22 cellular contexts compared by ENCODE assay signal in genomic region chr5:95799181-95799835, GRCh38. TPM values are rescaled to one million over a fixed set of nuclear protein-coding genes. Genes with fewer than 3 reads are reported as not detected.
DNase-seq lines count a peak whose midpoint lies in the region; ATAC-seq, FAIRE-seq and TF ChIP-seq lines count a peak whose summit lies in the region.
"Had no signal": no experiment of that assay in that cellular context is flagged by ENCODE, and none has a peak within 500 bp of the region (broad histone marks: within the 10 kb centered on the region; RNA-seq: fewer than 3 reads in every experiment).

No MANE protein-coding gene starts in this region.

- no peak for TF ChIP-seq CTCF in cardiac muscle cell (IDR thresholded peaks at IDR 0.05; ENCODE audit: low read depth, low read length)
- TF ChIP-seq CTCF in left ventricle myocardium inferior (IDR thresholded peaks at IDR 0.05; ENCODE audit: borderline replicate concordance), result no peak
- no peak for TF ChIP-seq CTCF in K562 (IDR thresholded peaks at IDR 0.05 in 2 of 3, conservative IDR thresholded peaks at IDR 0.05 in 1 of 3; ENCODE audit: insufficient read depth in 2 of 3, low read depth in 1 of 3, low read length in 3 of 3)
- no peak for TF ChIP-seq CTCF in mesothelial cell of epicardium (IDR thresholded peaks at IDR 0.05; ENCODE audit: unreplicated experiment)

- H3K9me3 Mint-ChIP-seq in mesothelial cell of epicardium, result no peaks in the 10 kb centered on the region
- H3K9me3 Mint-ChIP-seq: CD8-positive, alpha-beta T cell had no signal

- H3K27me3 ChIP-seq in cardiac muscle cell, result no peaks in the 10 kb centered on the region
- no peaks in the 10 kb centered on the region for H3K27me3 ChIP-seq in left ventricle myocardium inferior (ENCODE audit: low read depth)
- H3K27me3 ChIP-seq in K562 (ENCODE audit: control insufficient read depth in 2 of 2, insufficient read depth in 2 of 2, low read length in 2 of 2), result no peaks in the 10 kb centered on the region

- no peak overlapping the region for H3K4me3 Mint-ChIP-seq in mesothelial cell of epicardium
- H3K4me3 Mint-ChIP-seq: CD8-positive, alpha-beta T cell had no signal

- H3K9me3 ChIP-seq in cardiac muscle cell (ENCODE audit: low read depth), result no peaks in the 10 kb centered on the region
- no peaks in the 10 kb centered on the region for H3K9me3 ChIP-seq in left ventricle myocardium inferior (replicated peaks)
- no peaks in the 10 kb centered on the region for H3K9me3 ChIP-seq in K562 (replicated peaks; ENCODE audit: control insufficient read depth, insufficient read depth, low read depth, low read length)

- TF ChIP-seq POLR2A in K562 (conservative IDR thresholded peaks at IDR 0.05), result no peak

- H3K9me1 ChIP-seq in K562 (ENCODE audit: control insufficient read depth, insufficient read depth, low read length), result no peaks in the 10 kb centered on the region

- no peaks in the 10 kb centered on the region for H3K27me3 Mint-ChIP-seq in mesothelial cell of epicardium (ENCODE audit: low read depth)

- H4K20me1 ChIP-seq in K562 (replicated peaks; ENCODE audit: control insufficient read depth, insufficient read depth, low read length), result no peaks in the 10 kb centered on the region

- ATAC-seq in K562 (no peak), SK-N-SH treated with all-trans-retinoic acid at 6 μM for 48 hours (no peak), GM19463 (IDR thresholded peaks at IDR 0.05; ENCODE audit: unreplicated experiment) (no peak)
- ATAC-seq: CD8-positive, alpha-beta T cell; Panc1 had no signal

- in situ Hi-C loops in K562 (cut with MboI), result no loop called here

- CTCF ChIA-PET in K562 (lab: Yijun Ruan, JAX; ENCODE audit: low intra/inter-chr PET ratio), result no interaction called here

- TF ChIP-seq EP300 in K562 (IDR thresholded peaks at IDR 0.05; ENCODE audit: low read length), result no peak

- H3K36me3 ChIP-seq in cardiac muscle cell (peaks cover 11% of the 10 kb centered on the region), left ventricle myocardium inferior (peaks cover 13% of the 10 kb centered on the region), K562 (ENCODE audit: control insufficient read depth, insufficient read depth, low read length) (peaks cover 21% of the 10 kb centered on the region)

- DNase-seq in cardiac muscle cell (ENCODE audit: low read depth in 1 of 2, low spot score in 1 of 2) (no peak), left ventricle myocardium inferior (no peak), K562 (ENCODE audit: extremely low read depth in 1 of 4, low spot score in 3 of 4) (no peak), mesothelial cell of epicardium (ENCODE audit: low spot score in 2 of 2, unreplicated experiment in 2 of 2) (no peak), HuH-7 (ENCODE audit: low spot score) (no peak), RKO (ENCODE audit: low spot score) (no peak)
- DNase-seq: C1 segment of cervical spinal cord; CD8-positive, alpha-beta T cell; DND-41; NCI-H1105; NCI-H146; NCI-H2029; NCI-H345; NCI-H524; NCI-H774; NK-92 treated with Interleukin-12 subunit alpha and Interleukin-12 subunit beta, amount 100 ng/mL, for 24 hours had no signal

- H3K27ac ChIP-seq in cardiac muscle cell (peak overlapping the region; percentile 73), left ventricle myocardium inferior (replicated peaks) (no peak overlapping the region), K562 (ENCODE audit: extremely low read depth, low read depth, low read length) (no peak overlapping the region)
- H3K27ac ChIP-seq: 22Rv1 had no signal

- WGBS in K562 (ENCODE audit: insufficient coverage, low coverage, missing lambda C conversion rate), result 94% methylated on average over 4 of the region's 4 CpGs

- POLR2A ChIA-PET in K562 (lab: Yijun Ruan, JAX), result interaction anchor here (1.3 to 1.4 kb wide), 2 partner anchors 13 to 23 kb away, joined by 3 read pairs; partner anchors contain the start of gene GLRX

- H3K79me2 ChIP-seq in K562 (ENCODE audit: control insufficient read depth, insufficient read depth, low read length), result no peaks in the 10 kb centered on the region

- TF ChIP-seq RAD21 in K562 (CRISPR knock-in tag; conservative IDR thresholded peaks at IDR 0.05 in 1 of 2, IDR thresholded peaks at IDR 0.05 in 1 of 2), result no peak

- intact Hi-C loops in left ventricle myocardium inferior (cut with micrococcal nuclease), result no loop called here
- intact Hi-C loops in K562 (cut with micrococcal nuclease), result no loop called here

- H3K27ac Mint-ChIP-seq in mesothelial cell of epicardium, result peak overlapping the region; percentile 11
- H3K27ac Mint-ChIP-seq: CD8-positive, alpha-beta T cell had no signal

- peaks cover under 1% of the 10 kb centered on the region for H3K4me1 Mint-ChIP-seq in mesothelial cell of epicardium

- H2AFZ ChIP-seq in K562 (ENCODE audit: low read depth, low read length), result no peak overlapping the region

- H3K4me2 ChIP-seq in K562 (ENCODE audit: insufficient read depth, low read length), result no peak overlapping the region

- H3K9ac ChIP-seq in K562 (ENCODE audit: insufficient read depth in 1 of 2, low read depth in 2 of 2, low read length in 2 of 2), result no peak overlapping the region

- H3K4me3 ChIP-seq in cardiac muscle cell (no peak overlapping the region), left ventricle myocardium inferior (no peak overlapping the region), K562 (no peak overlapping the region)

- no peak for FAIRE-seq in K562 (lab: Jason Lieb, UNC)
- FAIRE-seq: H54 had no signal

- peaks cover 17% of the 10 kb centered on the region for H3K36me3 Mint-ChIP-seq in mesothelial cell of epicardium
- H3K36me3 Mint-ChIP-seq: CD8-positive, alpha-beta T cell had no signal

- peaks cover 9% of the 10 kb centered on the region for H3K4me1 ChIP-seq in cardiac muscle cell (ENCODE audit: low read depth)
- H3K4me1 ChIP-seq in left ventricle myocardium inferior, result peaks cover 32% of the 10 kb centered on the region
- H3K4me1 ChIP-seq in K562 (replicated peaks in 1 of 2; ENCODE audit: control insufficient read depth in 2 of 2, insufficient read depth in 2 of 2, low read length in 2 of 2), result no peaks in the 10 kb centered on the region

- no TSS peak for BruUV-seq in K562 (replicated peaks; lab: Mats Ljungman, UMichigan)

TF ChIP-seq in K562, 482 proteins besides CTCF, POLR2A, EP300 and RAD21:
- TF ChIP-seq HMG20A (CRISPR knock-in tag; conservative IDR thresholded peaks at IDR 0.05) (no peak), POLR2AphosphoS2 (IDR thresholded peaks at IDR 0.05; ENCODE audit: low read length) (0 out of 2 replicates have a peak, but pooled peaks have one; percentile 18), HSF4 (CRISPR knock-in tag; IDR thresholded peaks at IDR 0.05; ENCODE audit: borderline replicate concordance) (no peak), ZNF316 (IDR thresholded peaks at IDR 0.05) (peak; percentile 36; the same call in 1 of the 2 replicates)

TF ChIP-seq in SK-N-SH treated with all-trans-retinoic acid at 6 μM for 48 hours, 23 proteins besides CTCF, POLR2A, EP300 and RAD21 (continues in another document):
- TF ChIP-seq ESRRG (CRISPR knock-in tag; IDR thresholded peaks at IDR 0.05) (no peak), ARNTL (CRISPR knock-in tag; IDR thresholded peaks at IDR 0.05; ENCODE audit: borderline replicate concordance, low read depth) (no peak), ZNF70 (CRISPR knock-in tag; IDR thresholded peaks at IDR 0.05) (no peak), POU6F1 (CRISPR knock-in tag; IDR thresholded peaks at IDR 0.05; ENCODE audit: borderline replicate concordance, low read depth) (no peak), ZFP3 (CRISPR knock-in tag; IDR thresholded peaks at IDR 0.05) (no peak), CREB5 (CRISPR knock-in tag; IDR thresholded peaks at IDR 0.05; ENCODE audit: low read depth) (no peak)

RNA-seq across cellular contexts. Expression of gene GLRX, which starts 23.2 kb away (rescaled TPM):
- 15.7 and 23.9 TPM in 2 replicates for total RNA-seq in cardiac muscle cell
- polyA plus RNA-seq in cardiac muscle cell, result 51.1 and 54.8 TPM in 2 replicates
- total RNA-seq in left ventricle myocardium inferior, result 139 TPM
- 4.8 and 5.3 TPM in 2 replicates for total RNA-seq in K562 (2011; cell fraction: chromatin; rRNA removed; ENCODE audit: low replicate concordance)
- 5.4 and 6.7 TPM in 2 replicates for total RNA-seq in K562 (2011; cell fraction: nucleolus; rRNA removed)
- 4.9 and 5.2 TPM in 2 replicates for total RNA-seq in K562 (2011; cell fraction: nucleoplasm; rRNA removed)
- 3.3 and 3.6 TPM in 2 replicates for total RNA-seq in K562 (2014; rRNA removed)
- 2.0 and 2.3 TPM in 2 replicates for total RNA-seq in K562 (2014; rRNA removed; fragmentation: Illumina TruSeq; extraction: Trizol)
- total RNA-seq in K562 (2015; rRNA removed; fragmentation: Illumina TruSeq; extraction: Trizol), result 3.1 and 3.6 TPM in 2 replicates
- 2.9 and 4.4 TPM in 2 replicates for total RNA-seq in K562 (2021)
- 6.2 and 7.3 TPM in 2 replicates for polyA plus RNA-seq in K562 (2011; rRNA removed)
- polyA plus RNA-seq in K562 (2011; cell fraction: cytosol; rRNA removed), result 2.5 and 4.4 TPM in 2 replicates
- polyA plus RNA-seq in K562 (2011; cell fraction: nucleus; rRNA removed), result 2.8 and 5.8 TPM in 2 replicates
- 13.4 and 13.6 TPM in 2 replicates for polyA plus RNA-seq in K562 (2012)
- polyA plus RNA-seq in K562 (2014; fragmentation: Illumina TruSeq; extraction: Trizol), result 4.6 and 6.4 TPM in 2 replicates
- 10 to 100 TPM; 10.5 to 11.2 TPM for polyA plus RNA-seq in K562 (2014; fragmentation: Nextera tagmentation; extraction: Ambion mirVana)
- 4.9 and 11.1 TPM in 2 replicates for polyA plus RNA-seq in K562 (2014; rRNA removed)
- polyA minus RNA-seq in K562 (2011; rRNA and poly(A)+ RNA removed), result 3.1 and 6.2 TPM in 2 replicates
- polyA minus RNA-seq in K562 (2011; cell fraction: cytosol; rRNA and poly(A)+ RNA removed), result 0.82 and 2.5 TPM in 2 replicates
- polyA minus RNA-seq in K562 (2011; cell fraction: nucleus; rRNA and poly(A)+ RNA removed), result 1.9 and 2.6 TPM in 2 replicates
- total RNA-seq in mesothelial cell of epicardium, result 14.8 to 19.8 TPM (median 17.9 TPM) in 3 replicates
- total RNA-seq: G401 had no signal
